11 cellular contexts compared by ENCODE assay signal in the genomic region with DNA sequence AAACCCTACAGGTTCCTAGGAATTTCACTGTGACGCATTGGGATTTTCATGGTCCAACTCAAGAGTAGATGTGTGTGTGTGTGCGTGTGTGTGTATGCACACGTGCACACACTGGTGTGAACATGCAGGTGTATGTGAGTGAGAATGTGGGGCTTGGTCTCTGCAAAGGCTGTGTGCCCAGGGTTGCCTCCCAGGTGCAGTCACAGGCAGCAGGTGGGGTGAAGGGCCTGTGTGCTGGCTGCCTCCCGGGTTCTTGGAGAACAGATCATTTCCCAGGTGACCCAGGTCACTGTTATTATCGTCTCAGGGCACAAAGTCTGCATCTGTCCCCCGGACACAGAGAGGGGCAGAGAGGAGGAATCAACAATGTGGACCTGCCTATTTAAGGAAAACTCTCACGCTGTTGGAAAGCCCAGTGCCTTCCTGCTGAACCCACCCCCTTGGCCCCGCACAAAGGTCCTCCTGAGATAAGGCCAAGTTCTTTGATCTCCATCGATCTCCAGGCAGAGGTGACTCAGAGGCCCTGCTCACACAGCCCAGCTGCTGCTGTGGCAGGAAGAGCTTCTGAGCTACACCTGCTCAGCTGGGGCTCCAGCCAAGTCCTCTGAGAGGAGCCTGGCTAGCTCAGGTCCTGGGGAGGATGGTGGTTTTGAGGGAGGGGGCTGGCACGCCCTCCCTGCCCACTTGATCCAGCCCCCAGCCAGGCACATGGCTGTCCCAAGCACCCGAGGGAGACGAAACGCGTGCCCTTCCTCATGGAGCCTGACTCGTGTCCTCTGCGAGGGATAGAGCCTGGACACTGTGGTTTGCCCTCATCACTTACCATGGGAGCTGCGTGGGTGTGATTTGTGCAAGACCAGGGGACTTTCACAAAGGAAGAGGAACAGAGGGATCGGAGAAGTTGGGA.
DNase-seq lines count a peak whose midpoint lies in the region; ATAC-seq and TF ChIP-seq lines count a peak whose summit lies in the region.
"Had no signal": no experiment of that assay in that cellular context is flagged by ENCODE, and none has a peak within 500 bp of the region (broad histone marks: within the 10 kb centered on the region; RNA-seq: fewer than 3 reads in every experiment).

No MANE protein-coding gene starts in this region.

- H3K4me2 ChIP-seq in KMS-11, result no peak overlapping the region

- H3K4me1 Mint-ChIP-seq in T-cell, result peaks cover 0 to 12% (median 10%) of the 10 kb centered on the region in 3 donors

- H3K27ac Mint-ChIP-seq in T-cell, result no peak overlapping the region

- no peak for ATAC-seq in T-cell (replicated peaks in 1 of 4)

- TF ChIP-seq CTCF in KMS-11 (conservative IDR thresholded peaks at IDR 0.05; ENCODE audit: low read depth, low read length), result peak; percentile 32
- TF ChIP-seq CTCF in WERI-Rb-1 (IDR thresholded peaks at IDR 0.05; ENCODE audit: low read depth, low read length), result no peak

- H3K36me3 Mint-ChIP-seq in T-cell, result no peaks in the 10 kb centered on the region

- DNase-seq in DMS153 (lab: John Stamatoyannopoulos, UW) (peak; percentile 73), WERI-Rb-1 (peak; percentile 40), AG20443 (ENCODE audit: low spot score) (no peak), T-cell (no peak), midbrain (lab: John Stamatoyannopoulos, UW) (no peak)
- DNase-seq in effector CD8-positive, alpha-beta T cell (lab: John Stamatoyannopoulos, UW), result no peak
- DNase-seq: anterior cingulate cortex, NCI-H2029 treated with DMSO at 0.1 percent for 48 hours had no signal

- H3K27me3 ChIP-seq in KMS-11 (ENCODE audit: insufficient read depth, low read depth), result peaks cover 36% of the 10 kb centered on the region
- no peaks in the 10 kb centered on the region for H3K27me3 ChIP-seq in WERI-Rb-1 (ENCODE audit: insufficient read depth, low read depth, severe bottlenecking)
- no peaks in the 10 kb centered on the region for H3K27me3 ChIP-seq in muscle layer of duodenum (ENCODE audit: low read depth, low read length)

- H3K4me1 ChIP-seq in KMS-11 (ENCODE audit: low read depth, poor library complexity, severe bottlenecking) (no peaks in the 10 kb centered on the region), muscle layer of duodenum (ENCODE audit: control insufficient read depth in 1 of 2, insufficient read depth in 2 of 2, low read length in 2 of 2) (peaks cover 0 to 8% of the 10 kb centered on the region in 2 donors)

- H3K79me2 ChIP-seq in KMS-11 (ENCODE audit: insufficient read depth, low read depth), result no peaks in the 10 kb centered on the region

- H3K9ac ChIP-seq in KMS-11, result no peak overlapping the region

- H3K27ac ChIP-seq in KMS-11 (no peak overlapping the region), WERI-Rb-1 (no peak overlapping the region), muscle layer of duodenum (ENCODE audit: low read length) (peak overlapping the region; percentile 56)
- H3K27ac ChIP-seq: SK-N-MC had no signal

- peaks cover 6 to 14% (median 7%) of the 10 kb centered on the region in 3 donors for H3K9me3 Mint-ChIP-seq in T-cell

- H3K27me3 Mint-ChIP-seq in T-cell, result peaks cover 8% of the 10 kb centered on the region in 2 donors

- CTCF ChIA-PET in T-cell (lab: Charles Lee), result no interaction called here

- POLR2A ChIA-PET in T-cell (lab: Charles Lee), result no interaction called here

- H4K20me1 ChIP-seq in KMS-11 (ENCODE audit: insufficient read depth), result no peaks in the 10 kb centered on the region

- H3K36me3 ChIP-seq in KMS-11 (ENCODE audit: insufficient read depth) (no peaks in the 10 kb centered on the region), WERI-Rb-1 (no peaks in the 10 kb centered on the region; the same call in 1 of the 2 replicates), muscle layer of duodenum (ENCODE audit: control insufficient read depth in 1 of 2, insufficient read depth in 2 of 2, low read length in 2 of 2) (no peaks in the 10 kb centered on the region)

- H3K9me3 ChIP-seq in WERI-Rb-1 (ENCODE audit: severe bottlenecking), result no peaks in the 10 kb centered on the region
- no peaks in the 10 kb centered on the region for H3K9me3 ChIP-seq in muscle layer of duodenum (ENCODE audit: control insufficient read depth in 1 of 2, low read length in 2 of 2)

- no peak overlapping the region for H2AFZ ChIP-seq in KMS-11 (ENCODE audit: low read depth)

- H3K4me3 Mint-ChIP-seq in T-cell, result no peak overlapping the region

- H3K4me3 ChIP-seq in KMS-11 (IDR thresholded peaks at IDR 0.05; ENCODE audit: insufficient read depth, low read depth, low read length), result no peak overlapping the region
- H3K4me3 ChIP-seq in WERI-Rb-1 (ENCODE audit: low read depth, low read length), result no peak overlapping the region
- H3K4me3 ChIP-seq in muscle layer of duodenum (ENCODE audit: low read depth in 1 of 2, low read length in 2 of 2), result peak overlapping the region in 1 of 2 donors; percentile 13
- H3K4me3 ChIP-seq: SK-N-MC had no signal

Comparison
In these comparisons a context has a peak if more than half of its experiments do, and no peak if none do; other contexts are left out.
1. DNase-seq: peak in DMS153 (single experiment) and WERI-Rb-1 (single experiment); none in AG20443 (single experiment), T-cell (0 of 34), effector CD8-positive, alpha-beta T cell (single experiment) and midbrain (single experiment).